In genomic region chrX:28756175-28756574, GRCh38 we compare ENCODE assay signal across 28 cellular contexts.
"Had no signal": no experiment of that assay in that cellular context is flagged by ENCODE, and none has a peak within 500 bp of the region (broad histone marks: within the 10 kb centered on the region; RNA-seq: fewer than 3 reads in every experiment).

No MANE protein-coding gene starts in this region.

- H3K9me3 Mint-ChIP-seq: stimulated activated memory B cell treated with anti-CD40 and anti-IgM and Interleukin-4, amounts not matched to agents 10 μg/mL and 1 μg/mL and 100 μg/mL, for 72 hours; stimulated activated naive CD8-positive, alpha-beta T cell treated with anti-CD3 and anti-CD28 coated beads, Interleukin-15, Interleukin-2, amounts not matched to agents 100 ng/mL and 50 ng/mL, for 24 hours; type B pancreatic cell had no signal

- H3K4me3 Mint-ChIP-seq: stimulated activated effector memory CD8-positive, alpha-beta T cell treated with anti-CD3 and anti-CD28 coated beads, Interleukin-12 subunit alpha, Interleukin-12 subunit beta, amount 100 ng/mL, for 72 hours; stimulated activated memory B cell treated with anti-CD40 and anti-IgM and Interleukin-4, amounts not matched to agents 10 μg/mL and 1 μg/mL and 100 μg/mL, for 72 hours; stimulated activated naive B cell treated with anti-CD40 and anti-IgM and Interleukin-4, amounts not matched to agents 10 μg/mL and 1 μg/mL and 100 μg/mL, for 72 hours; stimulated activated naive CD8-positive, alpha-beta T cell treated with anti-CD3 and anti-CD28 coated beads, Interleukin-15, amount 100 ng/mL, for 72 hours; stimulated activated naive CD8-positive, alpha-beta T cell treated with anti-CD3 and anti-CD28 coated beads, Interleukin-15, Interleukin-2, amounts not matched to agents 100 ng/mL and 50 ng/mL, for 24 hours; type B pancreatic cell had no signal

- ATAC-seq: stimulated activated effector memory CD8-positive, alpha-beta T cell treated with anti-CD3 and anti-CD28 coated beads, Interleukin-12 subunit alpha, Interleukin-12 subunit beta, amount 100 ng/mL, for 72 hours; stimulated activated memory B cell treated with anti-CD40 and anti-IgM and Interleukin-4, amounts not matched to agents 10 μg/mL and 1 μg/mL and 100 μg/mL, for 72 hours; stimulated activated naive B cell treated with anti-CD40 and anti-IgM and Interleukin-4, amounts not matched to agents 10 μg/mL and 1 μg/mL and 100 μg/mL, for 72 hours; stimulated activated naive CD8-positive, alpha-beta T cell treated with anti-CD3 and anti-CD28 coated beads, Interleukin-15, amount 100 ng/mL, for 72 hours; stimulated activated naive CD8-positive, alpha-beta T cell treated with anti-CD3 and anti-CD28 coated beads, Interleukin-15, Interleukin-2, amounts not matched to agents 100 U/mL and 50 U/mL, for 24 hours; upper lobe of right lung had no signal

- H3K27me3 Mint-ChIP-seq: stimulated activated memory B cell treated with anti-CD40 and anti-IgM and Interleukin-4, amounts not matched to agents 10 μg/mL and 1 μg/mL and 100 μg/mL, for 72 hours; stimulated activated naive B cell treated with anti-CD40 and anti-IgM and Interleukin-4, amounts not matched to agents 10 μg/mL and 1 μg/mL and 100 μg/mL, for 72 hours; stimulated activated naive CD8-positive, alpha-beta T cell treated with anti-CD3 and anti-CD28 coated beads, Interleukin-15, amount 100 ng/mL, for 72 hours; stimulated activated naive CD8-positive, alpha-beta T cell treated with anti-CD3 and anti-CD28 coated beads, Interleukin-15, Interleukin-2, amounts not matched to agents 100 ng/mL and 50 ng/mL, for 24 hours; type B pancreatic cell had no signal

- H3K36me3 Mint-ChIP-seq: stimulated activated effector memory CD8-positive, alpha-beta T cell treated with anti-CD3 and anti-CD28 coated beads, Interleukin-12 subunit alpha, Interleukin-12 subunit beta, amount 100 ng/mL, for 72 hours; stimulated activated memory B cell treated with anti-CD40 and anti-IgM and Interleukin-4, amounts not matched to agents 10 μg/mL and 1 μg/mL and 100 μg/mL, for 72 hours; stimulated activated naive B cell treated with anti-CD40 and anti-IgM and Interleukin-4, amounts not matched to agents 10 μg/mL and 1 μg/mL and 100 μg/mL, for 72 hours; type B pancreatic cell had no signal

- H3K36me3 ChIP-seq: stomach, suprapubic skin, thoracic aorta, thyroid gland, tibial artery, tibial nerve, transverse colon, upper lobe of left lung, upper lobe of right lung, uterus, vagina had no signal

- H3K4me1 Mint-ChIP-seq: stimulated activated effector memory CD8-positive, alpha-beta T cell treated with anti-CD3 and anti-CD28 coated beads, Interleukin-12 subunit alpha, Interleukin-12 subunit beta, amount 100 ng/mL, for 72 hours; stimulated activated memory B cell treated with anti-CD40 and anti-IgM and Interleukin-4, amounts not matched to agents 10 μg/mL and 1 μg/mL and 100 μg/mL, for 72 hours; stimulated activated naive B cell treated with anti-CD40 and anti-IgM and Interleukin-4, amounts not matched to agents 10 μg/mL and 1 μg/mL and 100 μg/mL, for 72 hours; stimulated activated naive CD8-positive, alpha-beta T cell treated with anti-CD3 and anti-CD28 coated beads, Interleukin-15, amount 100 ng/mL, for 72 hours had no signal

- H3K9me3 ChIP-seq: stomach, suprapubic skin, testis, thoracic aorta, thyroid gland, tibial artery, tibial nerve, transverse colon, upper lobe of left lung, upper lobe of right lung, uterus, vagina had no signal

- H3K27me3 ChIP-seq: stomach, suprapubic skin, testis, thyroid gland, tibial artery, tibial nerve, transverse colon, upper lobe of left lung, upper lobe of right lung, uterus, vagina had no signal

- DNase-seq: stimulated activated CD4-positive, alpha-beta T cell treated with anti-CD3 and anti-CD28 coated beads, Interleukin-2, amount 100 ng/mL, for 48 hours; stimulated activated CD4-positive, alpha-beta T cell treated with anti-CD3 and anti-CD28 coated beads, Interleukin-4, amount 100 ng/mL, for 1 hour; stimulated activated CD4-positive, alpha-beta T cell treated with anti-CD3 and anti-CD28 coated beads, Interleukin-4, amount 100 ng/mL, for 24 hours; stimulated activated CD4-positive, alpha-beta T cell treated with anti-CD3 and anti-CD28 coated beads, Interleukin-4, amount 100 ng/mL, for 4 hours; stimulated activated CD8-positive, alpha-beta memory T cell treated with anti-CD3 and anti-CD28 coated beads, Interleukin-4, amount 100 ng/mL, for 48 hours; stimulated activated naive B cell treated with anti-CD40 and anti-IgM and Interleukin-4, amounts not matched to agents 10 μg/mL and 1 μg/mL and 100 μg/mL, for 72 hours; stimulated activated naive CD4-positive, alpha-beta T cell; stimulated activated naive CD4-positive, alpha-beta T cell treated with Interleukin-2 at 50 U/mL for 16 hours; stimulated activated naive CD8-positive, alpha-beta T cell treated with anti-CD3 and anti-CD28 coated beads, Interleukin-15, amount 100 ng/mL, for 72 hours; stimulated activated naive CD8-positive, alpha-beta T cell treated with anti-CD3 and anti-CD28 coated beads, Interleukin-15, Interleukin-2, amounts not matched to agents 100 U/mL and 50 U/mL, for 24 hours; stomach; substantia nigra; testis; thyroid gland; tibial artery; transverse colon; trophoblast cell; upper lobe of left lung; upper lobe of right lung; uterus had no signal

- H3K27ac ChIP-seq: stomach, suprapubic skin, testis, thoracic aorta, thyroid gland, tibial artery, tibial nerve, transverse colon, upper lobe of left lung, upper lobe of right lung, uterus, vagina had no signal

- H3K4me3 ChIP-seq: stomach, suprapubic skin, testis, thoracic aorta, thyroid gland, tibial artery, tibial nerve, transverse colon, upper lobe of left lung, upper lobe of right lung, uterus, vagina had no signal

- H3K4me1 ChIP-seq: stomach, suprapubic skin, testis, thyroid gland, tibial artery, transverse colon, upper lobe of left lung, upper lobe of right lung, uterus, vagina had no signal

- H3K27ac Mint-ChIP-seq: stimulated activated effector memory CD8-positive, alpha-beta T cell treated with anti-CD3 and anti-CD28 coated beads, Interleukin-12 subunit alpha, Interleukin-12 subunit beta, amount 100 ng/mL, for 72 hours; stimulated activated memory B cell treated with anti-CD40 and anti-IgM and Interleukin-4, amounts not matched to agents 10 μg/mL and 1 μg/mL and 100 μg/mL, for 72 hours; stimulated activated naive B cell treated with anti-CD40 and anti-IgM and Interleukin-4, amounts not matched to agents 10 μg/mL and 1 μg/mL and 100 μg/mL, for 72 hours; stimulated activated naive CD8-positive, alpha-beta T cell treated with anti-CD3 and anti-CD28 coated beads, Interleukin-15, amount 100 ng/mL, for 72 hours; stimulated activated naive CD8-positive, alpha-beta T cell treated with anti-CD3 and anti-CD28 coated beads, Interleukin-15, Interleukin-2, amounts not matched to agents 100 ng/mL and 50 ng/mL, for 24 hours; type B pancreatic cell had no signal
